15 cellular contexts compared by ENCODE assay signal in the genomic region with DNA sequence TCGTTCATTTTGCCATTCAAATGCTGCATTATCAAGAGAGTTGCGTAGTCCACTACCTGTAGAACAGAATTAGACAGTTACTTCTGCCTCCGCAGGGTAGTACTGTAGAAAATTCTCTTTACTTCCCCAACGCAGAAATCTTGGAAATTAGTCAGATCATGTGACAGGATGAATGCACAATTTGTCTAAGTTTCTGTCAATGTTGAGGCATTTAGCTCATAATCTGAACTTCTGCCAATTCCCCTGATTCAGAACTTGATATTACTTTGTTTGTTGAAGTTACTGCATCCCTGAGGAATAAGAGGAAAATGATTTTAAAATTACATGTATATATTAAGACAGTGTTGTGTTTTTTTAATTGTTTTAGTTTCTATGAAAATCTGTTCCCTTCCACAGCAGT.
DNase-seq lines count a peak whose midpoint lies in the region; ATAC-seq and TF ChIP-seq lines count a peak whose summit lies in the region.
"Had no signal": no experiment of that assay in that cellular context is flagged by ENCODE, and none has a peak within 500 bp of the region (broad histone marks: within the 10 kb centered on the region; RNA-seq: fewer than 3 reads in every experiment).

No MANE protein-coding gene starts in this region.

- CTCF ChIA-PET in HEK293 (lab: Yijun Ruan, JAX) = no interaction called here

- ATAC-seq in HG02798 (IDR thresholded peaks at IDR 0.05; ENCODE audit: poor library complexity, unreplicated experiment) (no peak), HG03280 (IDR thresholded peaks at IDR 0.05; ENCODE audit: unreplicated experiment) (no peak), GM21786 (IDR thresholded peaks at IDR 0.05; ENCODE audit: unreplicated experiment) (no peak)
- ATAC-seq: activated naive CD4-positive, alpha-beta T cell treated with anti-CD3 and anti-CD28 coated beads, Interleukin-2, amount 50 U/mL, for 72 hours; stimulated activated naive B cell treated with anti-CD40 and anti-IgM and Interleukin-4, amounts not matched to agents 10 μg/mL and 1 μg/mL and 100 μg/mL, for 72 hours had no signal

- no peak for TF ChIP-seq CTCF in HEK293 (tag by site-specific recombination; IDR thresholded peaks at IDR 0.05)

- no peak overlapping the region for H3K9ac ChIP-seq in adipocyte (ENCODE audit: low read length)

- H3K9me3 ChIP-seq in HEK293 (ENCODE audit: control insufficient read depth, insufficient read depth, low read depth, low read length) (no peaks in the 10 kb centered on the region), adipocyte (ENCODE audit: control insufficient read depth, low read length) (no peaks in the 10 kb centered on the region)
- H3K9me3 ChIP-seq: SJSA1 had no signal

- DNase-seq in adipocyte (ENCODE audit: low read depth) (peak; percentile 64), fibroblast of the conjunctiva (ENCODE audit: low read depth) (peak; percentile 88), pons (ENCODE audit: low spot score) (peak; percentile 76), DMS53 treated with DMSO at 0.1 percent for 48 hours (lab: John Stamatoyannopoulos, UW; ENCODE audit: unreplicated experiment) (no peak)
- DNase-seq: activated CD4-positive, alpha-beta memory T cell treated with anti-CD3 and anti-CD28 coated beads, Interleukin-2, amount 10 ng/mL, durations not matched to agents 7 days and 5 days; Calu3; KG1; NCI-H2227 treated with DMSO at 0.1 percent for 48 hours; stimulated activated naive B cell treated with anti-CD40 and anti-IgM and Interleukin-4, amounts not matched to agents 10 μg/mL and 1 μg/mL and 100 μg/mL, for 72 hours had no signal

- POLR2A ChIA-PET in HEK293 (lab: Yijun Ruan, JAX) = no interaction called here

- H3K4me1 ChIP-seq in HEK293 (ENCODE audit: control insufficient read depth, insufficient read depth, low read length) (no peaks in the 10 kb centered on the region), adipocyte (ENCODE audit: control insufficient read depth, insufficient read depth, low read length) (peaks cover 17% of the 10 kb centered on the region)

- H3K4me3 ChIP-seq in HEK293 (ENCODE audit: low read depth, low read length) (no peak overlapping the region), adipocyte (ENCODE audit: low read length) (no peak overlapping the region)
- H3K4me3 ChIP-seq: SJSA1 had no signal

- H3K36me3 ChIP-seq in HEK293 (ENCODE audit: control insufficient read depth in 2 of 2, insufficient read depth in 1 of 2, low read length in 2 of 2) (no peaks in the 10 kb centered on the region; a peak in 1 of 3 replicates), adipocyte (ENCODE audit: control insufficient read depth, insufficient read depth, low read length, severe bottlenecking) (no peaks in the 10 kb centered on the region)
- H3K36me3 ChIP-seq: SJSA1 had no signal

- no peaks in the 10 kb centered on the region for H3K27me3 ChIP-seq in adipocyte (replicated peaks; ENCODE audit: control insufficient read depth, insufficient read depth, low read length)
- H3K27me3 ChIP-seq: SJSA1 had no signal

- H3K27ac ChIP-seq in HEK293 (ENCODE audit: extremely low read depth, low read depth, low read length) = no peak overlapping the region
- H3K27ac ChIP-seq: SJSA1 had no signal

TF ChIP-seq in HEK293, 187 proteins besides CTCF, POLR2A, EP300 and RAD21:
- TF ChIP-seq ZBTB48 (tag by site-specific recombination; IDR thresholded peaks at IDR 0.05) (no peak), ZNF830 (tag by site-specific recombination; IDR thresholded peaks at IDR 0.05; ENCODE audit: low read depth) (no peak), ZNF302 (tag by site-specific recombination; IDR thresholded peaks at IDR 0.05; ENCODE audit: low read depth) (no peak), ZNF157 (tag by site-specific recombination; IDR thresholded peaks at IDR 0.05) (no peak), ZSCAN23 (tag by site-specific recombination; IDR thresholded peaks at IDR 0.05) (no peak), HOXD13 (CRISPR knock-in tag; IDR thresholded peaks at IDR 0.05; ENCODE audit: borderline replicate concordance) (no peak)
- TF ChIP-seq, protein P1, sequence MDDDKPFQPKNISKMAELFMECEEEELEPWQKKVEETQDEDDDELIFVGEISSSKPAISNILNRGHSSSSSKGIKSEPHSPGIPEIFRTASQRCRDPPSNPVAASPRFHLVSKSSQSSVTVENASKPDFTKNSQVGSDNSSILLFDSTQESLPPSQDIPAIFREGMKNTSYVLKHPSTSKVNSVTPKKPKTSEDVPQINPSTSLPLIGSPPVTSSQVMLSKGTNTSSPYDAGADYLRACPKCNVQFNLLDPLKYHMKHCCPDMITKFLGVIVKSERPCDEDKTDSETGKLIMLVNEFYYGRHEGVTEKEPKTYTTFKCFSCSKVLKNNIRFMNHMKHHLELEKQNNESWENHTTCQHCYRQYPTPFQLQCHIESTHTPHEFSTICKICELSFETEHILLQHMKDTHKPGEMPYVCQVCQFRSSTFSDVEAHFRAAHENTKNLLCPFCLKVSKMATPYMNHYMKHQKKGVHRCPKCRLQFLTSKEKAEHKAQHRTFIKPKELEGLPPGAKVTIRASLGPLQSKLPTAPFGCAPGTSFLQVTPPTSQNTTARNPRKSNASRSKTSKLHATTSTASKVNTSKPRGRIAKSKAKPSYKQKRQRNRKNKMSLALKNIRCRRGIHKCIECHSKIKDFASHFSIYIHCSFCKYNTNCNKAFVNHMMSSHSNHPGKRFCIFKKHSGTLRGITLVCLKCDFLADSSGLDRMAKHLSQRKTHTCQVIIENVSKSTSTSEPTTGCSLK (tag by site-specific recombination; IDR thresholded peaks at IDR 0.05) = no peak
- TF ChIP-seq, protein P2, sequence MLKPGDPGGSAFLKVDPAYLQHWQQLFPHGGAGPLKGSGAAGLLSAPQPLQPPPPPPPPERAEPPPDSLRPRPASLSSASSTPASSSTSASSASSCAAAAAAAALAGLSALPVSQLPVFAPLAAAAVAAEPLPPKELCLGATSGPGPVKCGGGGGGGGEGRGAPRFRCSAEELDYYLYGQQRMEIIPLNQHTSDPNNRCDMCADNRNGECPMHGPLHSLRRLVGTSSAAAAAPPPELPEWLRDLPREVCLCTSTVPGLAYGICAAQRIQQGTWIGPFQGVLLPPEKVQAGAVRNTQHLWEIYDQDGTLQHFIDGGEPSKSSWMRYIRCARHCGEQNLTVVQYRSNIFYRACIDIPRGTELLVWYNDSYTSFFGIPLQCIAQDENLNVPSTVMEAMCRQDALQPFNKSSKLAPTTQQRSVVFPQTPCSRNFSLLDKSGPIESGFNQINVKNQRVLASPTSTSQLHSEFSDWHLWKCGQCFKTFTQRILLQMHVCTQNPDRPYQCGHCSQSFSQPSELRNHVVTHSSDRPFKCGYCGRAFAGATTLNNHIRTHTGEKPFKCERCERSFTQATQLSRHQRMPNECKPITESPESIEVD (tag by site-specific recombination; IDR thresholded peaks at IDR 0.05) = peak; percentile 43; the same call in 1 of the 2 replicates
